In the genomic region with DNA sequence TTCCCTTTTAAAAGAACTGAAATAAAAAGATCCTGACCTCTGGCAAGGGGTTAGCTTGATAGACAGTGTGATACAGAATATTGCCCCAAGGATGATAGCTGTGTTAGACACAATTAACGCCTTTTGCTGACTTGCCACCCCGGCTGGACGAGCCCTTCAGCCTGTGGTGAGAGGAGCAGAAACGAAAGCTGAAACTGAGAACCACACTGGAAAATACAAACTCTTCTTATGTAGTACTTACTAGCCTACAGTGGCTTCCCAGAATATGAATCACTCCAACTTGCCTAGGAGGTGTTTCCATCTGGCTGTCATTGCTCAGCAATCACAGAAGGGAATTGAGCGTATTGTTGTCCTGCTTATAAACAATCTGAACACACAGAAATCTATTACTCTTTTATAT, we compare ENCODE assay signal across 8 cellular contexts. TPM values are rescaled to one million over a fixed set of nuclear protein-coding genes. Genes with fewer than 3 reads are reported as not detected.
DNase-seq lines count a peak whose midpoint lies in the region; ATAC-seq and TF ChIP-seq lines count a peak whose summit lies in the region.

No MANE protein-coding gene starts in this region.

- peak overlapping the region; percentile 76 to 86 for H3K27ac Mint-ChIP-seq in activated naive CD4-positive, alpha-beta T cell treated with anti-CD3 and anti-CD28 coated beads, Interleukin-2, amount 50 U/mL, for 72 hours

- ATAC-seq in GM21390 (IDR thresholded peaks at IDR 0.05; ENCODE audit: unreplicated experiment) (peak; percentile 76), HG03575 (IDR thresholded peaks at IDR 0.05; ENCODE audit: extremely low read depth, insufficient number of reproducible peaks, low FRiP score, unreplicated experiment) (peak; percentile 78)
- ATAC-seq in activated naive CD4-positive, alpha-beta T cell treated with anti-CD3 and anti-CD28 coated beads, Interleukin-2, amount 50 U/mL, for 72 hours: peak; percentile 78 to 94

- no peaks in the 10 kb centered on the region for H3K27me3 ChIP-seq in BE2C

- H3K4me3 ChIP-seq in BE2C (ENCODE audit: low read depth, low read length): no peak overlapping the region

- DNase-seq in GM10266 (ENCODE audit: extremely low spot score) (peak; percentile 13), BE2C (no peak), superior temporal gyrus (ENCODE audit: extremely low spot score) (no peak), C1 segment of cervical spinal cord (lab: John Stamatoyannopoulos, UW) (no peak)
- DNase-seq in activated naive CD4-positive, alpha-beta T cell treated with anti-CD3 and anti-CD28 coated beads, Interleukin-2, amount 50 U/mL, for 72 hours (ENCODE audit: low spot score in 2 of 2): peak in 1 of 2 donors; percentile 70
- peak; percentile 64 for DNase-seq in stimulated activated CD8-positive, alpha-beta memory T cell treated with anti-CD3 and anti-CD28 coated beads, Interleukin-4, amount 100 ng/mL, for 48 hours

- H3K36me3 Mint-ChIP-seq in activated naive CD4-positive, alpha-beta T cell treated with anti-CD3 and anti-CD28 coated beads, Interleukin-2, amount 50 U/mL, for 72 hours: peaks cover 2 to 30% of the 10 kb centered on the region in 2 donors

- no peaks in the 10 kb centered on the region for H3K4me1 ChIP-seq in BE2C

- TF ChIP-seq CTCF in GM10266 (IDR thresholded peaks at IDR 0.05; ENCODE audit: control insufficient read depth, insufficient read depth, low read depth, missing control alignments) (no peak), BE2C (IDR thresholded peaks at IDR 0.05; ENCODE audit: low read depth, low read length) (no peak)

- no peaks in the 10 kb centered on the region for H3K9me3 ChIP-seq in BE2C

- no peaks in the 10 kb centered on the region for H3K9me3 Mint-ChIP-seq in activated naive CD4-positive, alpha-beta T cell treated with anti-CD3 and anti-CD28 coated beads, Interleukin-2, amount 50 U/mL, for 72 hours

- no peaks in the 10 kb centered on the region for H3K36me3 ChIP-seq in BE2C

RNA-seq across cellular contexts. Expression of gene SAMSN1, which starts 22.9 kb away (rescaled TPM):
- 10 to 100 TPM; 74.5 to 89.4 TPM for total RNA-seq in activated naive CD4-positive, alpha-beta T cell treated with anti-CD3 and anti-CD28 coated beads, Interleukin-2, amount 50 U/mL, for 72 hours
- 6.1 TPM for polyA plus RNA-seq in BE2C (2012; ENCODE audit: insufficient read depth, insufficient read length, low read depth)

Comparison
In these comparisons a context has a peak if more than half of its experiments do, and no peak if none do; other contexts are left out.
1. DNase-seq: peak in GM10266 (single experiment) and stimulated activated CD8-positive, alpha-beta memory T cell treated with anti-CD3 and anti-CD28 coated beads, Interleukin-4, amount 100 ng/mL, for 48 hours (single experiment); none in BE2C (single experiment), superior temporal gyrus (single experiment) and C1 segment of cervical spinal cord (0 of 14).
2. Peak in every context shown above with its lines, with median percentiles within 50 percentile points of each other: ATAC-seq.